Comparison of ENCODE assay signal across 18 cellular contexts in the genomic region with DNA sequence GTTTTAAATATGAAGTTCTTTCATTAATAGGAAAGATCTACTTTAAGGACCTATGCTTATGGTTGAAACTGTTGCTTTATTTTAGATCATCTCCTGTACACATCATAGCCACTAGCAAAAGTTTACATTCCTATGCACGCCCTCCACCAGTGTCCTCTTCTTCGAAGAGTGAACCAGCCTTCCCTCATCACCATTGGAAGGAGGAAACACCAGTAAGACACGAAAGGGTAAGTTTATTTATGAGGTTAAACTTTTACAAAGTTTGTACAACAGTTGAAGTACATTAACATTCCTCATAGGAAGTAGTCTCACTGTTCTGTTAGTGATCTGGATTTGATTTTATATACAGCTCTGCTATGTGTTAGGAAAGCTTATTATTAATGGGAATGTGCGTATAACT.
"Had no signal": no experiment of that assay in that cellular context is flagged by ENCODE, and none has a peak within 500 bp of the region (broad histone marks: within the 10 kb centered on the region; RNA-seq: fewer than 3 reads in every experiment).

No MANE protein-coding gene starts in this region.

- H3K27ac ChIP-seq: ascending aorta, coronary artery, gastroesophageal sphincter, heart right ventricle, lower lobe of right lung, tibial nerve, vagina had no signal

- H3K9me3 Mint-ChIP-seq: activated naive CD4-positive, alpha-beta T cell treated with anti-CD3 and anti-CD28 coated beads for 36 hours; activated T-helper 17 cell treated with anti-CD3 and anti-CD28 coated beads, Interleukin-2, amount 50 U/mL, for 72 hours; stimulated activated naive CD8-positive, alpha-beta T cell treated with anti-CD3 and anti-CD28 coated beads, Interleukin-15, Interleukin-2, amounts not matched to agents 100 ng/mL and 50 ng/mL, for 24 hours; T-helper 2 cell treated with Interferon-gamma antibody and Interleukin-4, amounts not matched to agents 5 μg/mL and 100 μg/mL, for 36 hours had no signal

- H3K4me3 Mint-ChIP-seq: activated naive CD4-positive, alpha-beta T cell treated with anti-CD3 and anti-CD28 coated beads for 36 hours; activated T-helper 17 cell treated with anti-CD3 and anti-CD28 coated beads, Interleukin-2, amount 50 U/mL, for 72 hours; stimulated activated naive CD8-positive, alpha-beta T cell treated with anti-CD3 and anti-CD28 coated beads, Interleukin-15, Interleukin-2, amounts not matched to agents 100 ng/mL and 50 ng/mL, for 24 hours; T-helper 2 cell treated with Interferon-gamma antibody and Interleukin-4, amounts not matched to agents 5 μg/mL and 100 μg/mL, for 36 hours had no signal

- H3K9me3 ChIP-seq: ascending aorta, gastroesophageal sphincter, heart right ventricle, lower lobe of right lung, tibial nerve, vagina had no signal

- DNase-seq: activated CD4-positive, alpha-beta T cell treated with anti-CD3 and anti-CD28 coated beads, Interleukin-2, amount 50 U/mL, for 4 hours; activated naive CD4-positive, alpha-beta T cell treated with anti-CD3 and anti-CD28 coated beads for 36 hours; activated T-cell treated with anti-CD3 and anti-CD28 coated beads, Interleukin-2, amount 50 U/mL, for 1 hour; heart right ventricle; lower lobe of right lung; midbrain; stimulated activated CD4-positive, alpha-beta T cell treated with anti-CD3 and anti-CD28 coated beads, Interleukin-12 subunit alpha, Interleukin-12 subunit beta, amount 100 ng/mL, for 4 hours; stimulated activated CD4-positive, alpha-beta T cell treated with anti-CD3 and anti-CD28 coated beads, Interleukin-1b, Interleukin-23, amount 100 ng/mL, for 48 hours; stimulated activated CD8-positive, alpha-beta memory T cell treated with anti-CD3 and anti-CD28 coated beads, Interleukin-4, amount 100 ng/mL, for 48 hours had no signal

- H3K4me3 ChIP-seq: ascending aorta, coronary artery, gastroesophageal sphincter, heart right ventricle, lower lobe of right lung, tibial nerve, vagina had no signal

- H3K27me3 ChIP-seq: ascending aorta, gastroesophageal sphincter, heart right ventricle, tibial nerve, vagina had no signal

- FAIRE-seq: TTC549 had no signal

- ATAC-seq: activated T-helper 17 cell treated with anti-CD3 and anti-CD28 coated beads, Interleukin-2, amount 50 U/mL, for 72 hours; gastroesophageal sphincter; heart right ventricle; lower lobe of right lung had no signal

- H3K27ac Mint-ChIP-seq: activated T-helper 17 cell treated with anti-CD3 and anti-CD28 coated beads, Interleukin-2, amount 50 U/mL, for 72 hours; T-helper 2 cell treated with Interferon-gamma antibody and Interleukin-4, amounts not matched to agents 5 μg/mL and 100 μg/mL, for 36 hours had no signal

- H3K27me3 Mint-ChIP-seq: activated T-helper 17 cell treated with anti-CD3 and anti-CD28 coated beads, Interleukin-2, amount 50 U/mL, for 72 hours; stimulated activated naive CD8-positive, alpha-beta T cell treated with anti-CD3 and anti-CD28 coated beads, Interleukin-15, Interleukin-2, amounts not matched to agents 100 ng/mL and 50 ng/mL, for 24 hours had no signal
